In the genomic region with DNA sequence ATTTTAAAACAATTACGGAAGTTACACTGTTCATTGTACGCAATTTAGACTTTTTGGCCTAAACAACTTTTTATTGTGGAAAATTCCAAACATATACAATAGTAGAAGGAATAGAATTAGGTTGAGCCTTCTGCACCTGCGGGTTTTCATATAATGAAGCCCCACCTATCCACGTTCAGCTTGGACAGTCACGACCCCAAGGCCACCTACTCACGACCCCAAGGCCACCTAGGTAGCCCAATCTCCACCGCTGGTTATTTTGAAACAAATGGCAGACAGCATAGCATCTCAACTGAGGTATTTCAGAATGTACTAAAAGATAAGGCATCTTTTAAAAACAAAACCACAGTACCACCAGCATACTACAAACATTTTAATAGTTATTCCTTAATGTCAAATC, we compare ENCODE assay signal across 9 cellular contexts. TPM values are rescaled to one million over a fixed set of nuclear protein-coding genes. Genes with fewer than 3 reads are reported as not detected.
DNase-seq lines count a peak whose midpoint lies in the region; ATAC-seq, FAIRE-seq and TF ChIP-seq lines count a peak whose summit lies in the region.
"Had no signal": no experiment of that assay in that cellular context is flagged by ENCODE, and none has a peak within 500 bp of the region (broad histone marks: within the 10 kb centered on the region; RNA-seq: fewer than 3 reads in every experiment).

No MANE protein-coding gene starts in this region.

- H3K14ac ChIP-seq in mesenchymal stem cell (ENCODE audit: low read length in 2 of 2): no peak overlapping the region

- H3K4ac ChIP-seq in mesenchymal stem cell (ENCODE audit: low read depth in 1 of 2, low read length in 2 of 2): peak overlapping the region in 1 of 2 experiments; percentile 76

- no peak for DNase-seq in activated naive CD4-positive, alpha-beta T cell treated with Interleukin-2 at 50 U/mL for 16 hours
- DNase-seq in body of pancreas (no peak), mesenchymal stem cell (no peak), type B pancreatic cell (ENCODE audit: extremely low spot score, unreplicated experiment) (no peak), H54 (ENCODE audit: insufficient read length, low spot score) (no peak)

- no peaks in the 10 kb centered on the region for H3K9me3 Mint-ChIP-seq in activated naive CD4-positive, alpha-beta T cell treated with anti-CD3 and anti-CD28 coated beads, Interleukin-2, amount 50 U/mL, for 24 hours
- no peaks in the 10 kb centered on the region for H3K9me3 Mint-ChIP-seq in type B pancreatic cell

- peaks cover 29% of the 10 kb centered on the region for H3K36me3 Mint-ChIP-seq in activated naive CD4-positive, alpha-beta T cell treated with anti-CD3 and anti-CD28 coated beads, Interleukin-2, amount 50 U/mL, for 24 hours
- H3K36me3 Mint-ChIP-seq in type B pancreatic cell: no peaks in the 10 kb centered on the region

- no peak overlapping the region for H2BK12ac ChIP-seq in mesenchymal stem cell (ENCODE audit: low read length in 2 of 2)

- H4K8ac ChIP-seq in mesenchymal stem cell (ENCODE audit: low read length): no peak overlapping the region

- H3K18ac ChIP-seq in mesenchymal stem cell (ENCODE audit: low read depth in 1 of 2, low read length in 2 of 2): peak overlapping the region in 1 of 2 experiments; percentile 91

- H3K27me3 ChIP-seq in body of pancreas (no peaks in the 10 kb centered on the region), mesenchymal stem cell (ENCODE audit: control insufficient read depth in 1 of 2, insufficient read depth in 1 of 2, low read length in 2 of 2) (no peaks in the 10 kb centered on the region)

- peak overlapping the region; percentile 73 to 80 for H3K4me3 ChIP-seq in body of pancreas
- peak overlapping the region; percentile 72 to 96 for H3K4me3 ChIP-seq in mesenchymal stem cell (ENCODE audit: insufficient read depth in 1 of 2, low read depth in 1 of 2, low read length in 2 of 2)

- H2BK120ac ChIP-seq in mesenchymal stem cell (ENCODE audit: low read depth, low read length): peak overlapping the region; percentile 88

- H2BK15ac ChIP-seq in mesenchymal stem cell (ENCODE audit: low read depth, poor library complexity, severe bottlenecking): peak overlapping the region; percentile 32

- H3K79me1 ChIP-seq in mesenchymal stem cell (replicated peaks; ENCODE audit: low read length, poor library complexity, severe bottlenecking): no peaks in the 10 kb centered on the region

- H3K9me3 ChIP-seq in body of pancreas (no peaks in the 10 kb centered on the region), mesenchymal stem cell (ENCODE audit: control insufficient read depth, low read length) (no peaks in the 10 kb centered on the region)

- H3K27ac Mint-ChIP-seq in activated naive CD4-positive, alpha-beta T cell treated with anti-CD3 and anti-CD28 coated beads, Interleukin-2, amount 50 U/mL, for 24 hours: peak overlapping the region; percentile 99
- H3K27ac Mint-ChIP-seq in type B pancreatic cell: no peak overlapping the region

- WGBS in body of pancreas, 2 donors: 10 to 13% methylated on average over 7 of the region's 7 CpGs
- 42% methylated on average over 5 of the region's 7 CpGs for WGBS in mesenchymal stem cell

- no peak overlapping the region for H3K23ac ChIP-seq in mesenchymal stem cell (ENCODE audit: low read length in 2 of 2)

- H3K27me3 Mint-ChIP-seq in activated naive CD4-positive, alpha-beta T cell treated with anti-CD3 and anti-CD28 coated beads, Interleukin-2, amount 50 U/mL, for 24 hours: no peaks in the 10 kb centered on the region
- H3K27me3 Mint-ChIP-seq in type B pancreatic cell: peaks cover 75% of the 10 kb centered on the region

- H2BK5ac ChIP-seq in mesenchymal stem cell (ENCODE audit: low read depth, low read length, poor library complexity, severe bottlenecking): no peak overlapping the region

- H2AK5ac ChIP-seq in mesenchymal stem cell (ENCODE audit: low read length, severe bottlenecking): no peak overlapping the region

- no peaks in the 10 kb centered on the region for H3K36me3 ChIP-seq in body of pancreas (replicated peaks in 1 of 2; ENCODE audit: insufficient read depth in 1 of 2, low read depth in 2 of 2)
- peaks cover 0 to 14% of the 10 kb centered on the region in 2 experiments for H3K36me3 ChIP-seq in mesenchymal stem cell (ENCODE audit: control insufficient read depth in 1 of 2, insufficient read depth in 2 of 2, low read depth in 1 of 2, low read length in 2 of 2)

- ATAC-seq in body of pancreas: no peak
- no peak for ATAC-seq in HG02798 (IDR thresholded peaks at IDR 0.05; ENCODE audit: poor library complexity, unreplicated experiment)
- ATAC-seq in GM21529 (IDR thresholded peaks at IDR 0.05; ENCODE audit: unreplicated experiment): no peak

- peak overlapping the region; percentile 93 for H3K4me3 Mint-ChIP-seq in activated naive CD4-positive, alpha-beta T cell treated with anti-CD3 and anti-CD28 coated beads, Interleukin-2, amount 50 U/mL, for 24 hours
- H3K4me3 Mint-ChIP-seq in type B pancreatic cell: peak overlapping the region; percentile 92

- intact Hi-C loops in body of pancreas (cut with DNase I): no loop called here

- FAIRE-seq in H54 (lab: Jason Lieb, UNC): no peak

- H3K4me2 ChIP-seq in mesenchymal stem cell (ENCODE audit: low read length, poor library complexity, severe bottlenecking): peak overlapping the region; percentile 85

- H3K4me1 Mint-ChIP-seq in activated naive CD4-positive, alpha-beta T cell treated with anti-CD3 and anti-CD28 coated beads, Interleukin-2, amount 50 U/mL, for 24 hours: peaks cover 67% of the 10 kb centered on the region
- H3K4me1 Mint-ChIP-seq in type B pancreatic cell (ENCODE audit: unreplicated experiment): no peaks in the 10 kb centered on the region

- peak overlapping the region; percentile 50 to 77 (median 69) for H3K27ac ChIP-seq in body of pancreas
- no peak overlapping the region for H3K27ac ChIP-seq in mesenchymal stem cell (ENCODE audit: low read length, poor library complexity, severe bottlenecking)

- H3K4me1 ChIP-seq in body of pancreas (peaks cover 26% of the 10 kb centered on the region), mesenchymal stem cell (ENCODE audit: control insufficient read depth, insufficient read depth, low read depth, low read length) (peaks cover 19% of the 10 kb centered on the region)

- TF ChIP-seq CTCF in body of pancreas (IDR thresholded peaks at IDR 0.05): no peak
- TF ChIP-seq CTCF in type B pancreatic cell (conservative IDR thresholded peaks at IDR 0.05): no peak

- H3K9ac ChIP-seq in mesenchymal stem cell (ENCODE audit: low read length): peak overlapping the region; percentile 97

- TF ChIP-seq POLR2A in body of pancreas (IDR thresholded peaks at IDR 0.05) (no peak), H54 (IDR thresholded peaks at IDR 0.05; ENCODE audit: low read depth, low read length) (no peak)

- H4K91ac ChIP-seq in mesenchymal stem cell (ENCODE audit: low read length): no peak overlapping the region

- H2AFZ ChIP-seq in mesenchymal stem cell (ENCODE audit: low read depth, low read length): no peak overlapping the region

RNA-seq across cellular contexts. Expression of a gene that starts 0.6 kb away (rescaled TPM):
- total RNA-seq in body of pancreas (10 to 100 TPM in 1 of 2 donors, 1 to 10 TPM in 1; 8.3 to 23.4 TPM), type B pancreatic cell (ENCODE audit: low replicate concordance) (1.7 and 2.7 TPM in 2 replicates)
- 10.4 TPM for polyA plus RNA-seq in mesenchymal stem cell (2013, experiment 1 of 2)
- 10.5 TPM for polyA plus RNA-seq in mesenchymal stem cell (2013, experiment 2 of 2)

RNA-seq across cellular contexts. Expression of a gene that starts 28.2 kb away (rescaled TPM):
- total RNA-seq in body of pancreas: under 1 TPM in 1 of 2 donors, not detected in 1; 0.66 TPM
- polyA plus RNA-seq in mesenchymal stem cell (2013, experiment 1 of 2): not detected
- polyA plus RNA-seq in mesenchymal stem cell (2013, experiment 2 of 2): 0.03 TPM
- not detected in 2 replicates for total RNA-seq in type B pancreatic cell (ENCODE audit: low replicate concordance)
- total RNA-seq: M059J had no signal

RNA-seq across cellular contexts. Expression of a gene that starts 58.0 kb away (rescaled TPM):
- total RNA-seq in body of pancreas (100 to 1,000 TPM; 211 to 293 TPM), type B pancreatic cell (ENCODE audit: low replicate concordance) (98.8 and 155 TPM in 2 replicates)
- 93.8 TPM for polyA plus RNA-seq in mesenchymal stem cell (2013, experiment 1 of 2)
- 94.5 TPM for polyA plus RNA-seq in mesenchymal stem cell (2013, experiment 2 of 2)
